Comparison of ENCODE assay signal across 1 cellular context in the genomic region with DNA sequence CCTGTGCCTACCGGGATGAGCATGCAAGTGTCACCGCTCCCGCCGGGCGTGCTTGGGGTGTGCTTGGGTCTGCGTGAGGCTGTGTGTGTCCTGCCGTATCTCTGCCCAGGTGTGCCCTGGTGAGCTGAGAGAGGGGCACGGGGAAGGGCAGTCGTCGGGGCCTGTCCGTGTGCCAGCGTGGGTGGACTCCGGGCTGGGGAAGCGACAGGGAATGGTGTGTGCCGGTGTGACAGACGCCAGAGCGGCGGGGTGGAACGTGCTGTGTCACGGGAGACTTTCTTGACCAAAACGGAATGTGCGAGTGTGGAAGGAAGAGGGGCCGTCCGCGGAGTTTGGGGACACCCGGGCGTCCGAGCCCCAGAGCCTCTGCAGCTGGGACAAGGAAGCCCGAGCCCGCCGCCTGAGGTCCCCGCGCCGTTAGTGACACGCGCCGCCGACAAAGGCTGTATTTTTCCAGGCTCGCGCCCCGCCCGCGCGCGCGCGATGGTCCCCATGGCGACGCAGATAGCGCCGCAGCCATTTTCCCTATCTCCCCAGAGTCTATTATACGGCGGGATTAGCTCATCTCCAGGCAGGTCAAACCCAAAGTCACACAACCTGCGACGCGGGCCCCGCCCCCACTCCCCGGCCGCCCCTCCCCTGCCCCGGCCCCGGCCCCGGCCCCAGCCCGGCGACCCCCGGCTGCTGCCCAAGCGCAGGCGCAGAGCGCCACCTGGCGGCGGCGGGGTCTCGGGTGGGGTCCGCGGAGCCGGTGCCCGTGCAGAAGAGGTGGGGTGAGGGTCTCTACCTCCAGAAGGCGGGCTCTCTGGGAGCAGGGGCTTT.
TF ChIP-seq lines count a peak whose summit lies in the region.

No MANE protein-coding gene starts in this region.

TF ChIP-seq in SK-N-SH treated with all-trans-retinoic acid at 6 μM for 48 hours, 23 proteins besides CTCF, POLR2A, EP300 and RAD21 (continued from another document):
- TF ChIP-seq GLIS3 (CRISPR knock-in tag; IDR thresholded peaks at IDR 0.05) (no peak), TCF4 (CRISPR knock-in tag; IDR thresholded peaks at IDR 0.05; ENCODE audit: borderline replicate concordance) (no peak)
